Comparison of ENCODE assay signal across 5 cellular contexts in genomic region chr6:12798326-12798725, GRCh38.
"Had no signal": no experiment of that assay in that cellular context is flagged by ENCODE, and none has a peak within 500 bp of the region (broad histone marks: within the 10 kb centered on the region; RNA-seq: fewer than 3 reads in every experiment).

No MANE protein-coding gene starts in this region.

- H3K4me3 ChIP-seq: GM23338, K562 had no signal

- DNase-seq: H9, HCEC 1CT, IMR-90 had no signal
